1 cellular context compared by ENCODE assay signal in the genomic region with DNA sequence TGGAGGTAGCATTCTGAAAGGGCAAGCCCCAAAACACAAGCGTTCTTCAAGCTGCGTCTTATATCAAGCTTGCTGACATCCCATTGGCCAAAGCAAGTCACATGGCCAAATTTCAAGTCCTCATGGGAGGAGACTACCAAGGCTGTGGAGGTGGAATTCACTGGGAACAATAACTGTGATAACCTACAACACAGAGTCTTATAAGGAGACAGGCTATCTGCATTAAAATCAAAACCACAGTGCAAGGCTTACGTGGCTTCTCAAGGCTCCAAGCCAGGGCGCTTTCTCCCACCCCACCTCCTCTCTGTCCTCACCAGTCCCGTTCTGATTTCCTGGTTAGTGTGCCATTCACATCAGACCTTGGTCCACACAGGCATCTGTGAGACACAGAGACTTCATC.
A peak's percentile ranks its signal among the peaks of the same experiment; 100 is the strongest.
TF ChIP-seq lines count a peak whose summit lies in the region.

No MANE protein-coding gene starts in this region.

TF ChIP-seq in IMR-90, 13 proteins besides CTCF, POLR2A, EP300 and RAD21:
- TF ChIP-seq, protein P1, sequence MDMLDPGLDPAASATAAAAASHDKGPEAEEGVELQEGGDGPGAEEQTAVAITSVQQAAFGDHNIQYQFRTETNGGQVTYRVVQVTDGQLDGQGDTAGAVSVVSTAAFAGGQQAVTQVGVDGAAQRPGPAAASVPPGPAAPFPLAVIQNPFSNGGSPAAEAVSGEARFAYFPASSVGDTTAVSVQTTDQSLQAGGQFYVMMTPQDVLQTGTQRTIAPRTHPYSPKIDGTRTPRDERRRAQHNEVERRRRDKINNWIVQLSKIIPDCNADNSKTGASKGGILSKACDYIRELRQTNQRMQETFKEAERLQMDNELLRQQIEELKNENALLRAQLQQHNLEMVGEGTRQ (IDR thresholded peaks at IDR 0.05; ENCODE audit: low read depth, low read length): peak; percentile 33; the same call in 1 of the 2 replicates
- TF ChIP-seq CEBPB (IDR thresholded peaks at IDR 0.05; ENCODE audit: low read depth, low read length): no peak
- no peak for TF ChIP-seq SMC3 (IDR thresholded peaks at IDR 0.05; ENCODE audit: low read depth, low read length)
- TF ChIP-seq CHD1 (IDR thresholded peaks at IDR 0.05; ENCODE audit: low read depth, low read length): no peak
- TF ChIP-seq NFE2L2 (IDR thresholded peaks at IDR 0.05; ENCODE audit: low read depth, low read length): no peak
- no peak for TF ChIP-seq MXI1 (IDR thresholded peaks at IDR 0.05; ENCODE audit: borderline replicate concordance, low read depth, low read length)
TF ChIP-seq in IMR-90: peak in this region for 1.
